32 cellular contexts compared by ENCODE assay signal in genomic region chr6:149277621-149278020, GRCh38.
"Had no signal": no experiment of that assay in that cellular context is flagged by ENCODE, and none has a peak within 500 bp of the region (broad histone marks: within the 10 kb centered on the region; RNA-seq: fewer than 3 reads in every experiment).

No MANE protein-coding gene starts in this region.

- ATAC-seq: esophagus mucosa, T-cell had no signal

- FAIRE-seq: astrocyte, bronchial epithelial cell, frontal cortex had no signal

- H3K36me3 Mint-ChIP-seq: activated CD4-positive, alpha-beta memory T cell treated with anti-CD3 and anti-CD28 coated beads for 36 hours; activated naive CD8-positive, alpha-beta T cell; T-cell had no signal

- H3K4me3 Mint-ChIP-seq: activated B cell treated with CpG ODN at 0.5 μM for 24 hours; activated CD4-positive, alpha-beta memory T cell treated with anti-CD3 and anti-CD28 coated beads for 36 hours; activated naive CD4-positive, alpha-beta T cell treated with anti-CD3 and anti-CD28 coated beads for 36 hours; activated naive CD8-positive, alpha-beta T cell; central memory CD8-positive, alpha-beta T cell; dendritic cell treated with granulocyte-macrophage colony-stimulating factor and Interleukin-4, amounts not matched to agents 40 ng/mL and 50 ng/mL, for 4 days; endodermal cell; T-cell; T-helper 1 cell treated with Interleukin-12 subunit alpha and Interleukin-12 subunit beta and Interleukin-4 antibody, amounts not matched to agents 30 μg/mL and 1 μg/mL, for 36 hours; T-helper 2 cell treated with Interferon-gamma antibody and Interleukin-4, amounts not matched to agents 5 μg/mL and 100 μg/mL, for 36 hours had no signal

- H3K27ac ChIP-seq: brain microvascular endothelial cell, coronary artery, dorsolateral prefrontal cortex, WERI-Rb-1 had no signal

- H3K27me3 Mint-ChIP-seq: activated B cell treated with CpG ODN at 0.5 μM for 24 hours; activated CD4-positive, alpha-beta memory T cell treated with anti-CD3 and anti-CD28 coated beads for 36 hours; activated naive CD8-positive, alpha-beta T cell; central memory CD8-positive, alpha-beta T cell; dendritic cell treated with granulocyte-macrophage colony-stimulating factor and Interleukin-4, amounts not matched to agents 40 ng/mL and 50 ng/mL, for 4 days; T-cell had no signal

- H3K36me3 ChIP-seq: brain microvascular endothelial cell, WERI-Rb-1 had no signal

- H3K27me3 ChIP-seq: brain microvascular endothelial cell had no signal

- H3K4me1 Mint-ChIP-seq: endodermal cell had no signal

- DNase-seq: activated B cell treated with CpG ODN at 0.5 μM for 24 hours; activated CD4-positive, alpha-beta memory T cell treated with anti-CD3 and anti-CD28 coated beads for 36 hours; activated CD4-positive, alpha-beta T cell treated with anti-CD3 and anti-CD28 coated beads for 1 hour; activated CD4-positive, alpha-beta T cell treated with anti-CD3 and anti-CD28 coated beads for 48 hours; activated CD8-positive, alpha-beta memory T cell treated with anti-CD3 and anti-CD28 coated beads for 24 hours; activated effector memory CD4-positive, alpha-beta T cell treated with anti-CD3 and anti-CD28 coated beads, Interleukin-2, amount 50 U/mL, for 16 hours; activated naive CD4-positive, alpha-beta T cell treated with anti-CD3 and anti-CD28 coated beads for 36 hours; activated T-cell treated with anti-CD3 and anti-CD28 coated beads, Interleukin-2, amount 50 U/mL, for 1 hour; amniotic stem cell; anterior cingulate cortex; brain microvascular endothelial cell; dorsolateral prefrontal cortex; effector memory CD4-positive, alpha-beta T cell; endodermal cell; foreskin fibroblast; head of caudate nucleus; hippocampal formation; SW 1271; T-cell; T1000; WERI-Rb-1 had no signal

- H3K9me3 Mint-ChIP-seq: activated B cell treated with CpG ODN at 0.5 μM for 24 hours; activated CD4-positive, alpha-beta memory T cell treated with anti-CD3 and anti-CD28 coated beads for 36 hours; activated naive CD4-positive, alpha-beta T cell treated with anti-CD3 and anti-CD28 coated beads for 36 hours; central memory CD8-positive, alpha-beta T cell; endodermal cell; T-cell had no signal

- H3K4me3 ChIP-seq: coronary artery, dorsolateral prefrontal cortex had no signal

- H3K27ac Mint-ChIP-seq: activated B cell treated with CpG ODN at 0.5 μM for 24 hours; activated CD4-positive, alpha-beta memory T cell treated with anti-CD3 and anti-CD28 coated beads for 36 hours; activated naive CD4-positive, alpha-beta T cell treated with anti-CD3 and anti-CD28 coated beads for 36 hours; activated naive CD8-positive, alpha-beta T cell; activated T-helper 2 cell treated with anti-CD3 and anti-CD28 coated beads, Interferon-gamma antibody, Interleukin-2, Interleukin-4, amounts not matched to agents 10 μg/mL and 5 μg/mL and 100 μg/mL, durations not matched to agents 14 hours and 24 hours and 36 hours; dendritic cell treated with granulocyte-macrophage colony-stimulating factor and Interleukin-4, amounts not matched to agents 40 ng/mL and 50 ng/mL, for 4 days; endodermal cell; T-cell; T-helper 1 cell treated with Interleukin-12 subunit alpha and Interleukin-12 subunit beta and Interleukin-4 antibody, amounts not matched to agents 30 μg/mL and 1 μg/mL, for 36 hours; T-helper 2 cell treated with Interferon-gamma antibody and Interleukin-4, amounts not matched to agents 5 μg/mL and 100 μg/mL, for 36 hours had no signal
